19 cellular contexts compared by ENCODE assay signal in genomic region chr14:47919334-47919846, GRCh38.
"Had no signal": no experiment of that assay in that cellular context is flagged by ENCODE, and none has a peak within 500 bp of the region (broad histone marks: within the 10 kb centered on the region; RNA-seq: fewer than 3 reads in every experiment).

No MANE protein-coding gene starts in this region.

- H3K36me3 Mint-ChIP-seq: naive B cell had no signal

- ATAC-seq: foreskin keratinocyte; gastroesophageal sphincter; heart right ventricle; left colon; sciatic nerve; stimulated activated naive CD8-positive, alpha-beta T cell treated with anti-CD3 and anti-CD28 coated beads, Interleukin-15, Interleukin-2, amounts not matched to agents 100 U/mL and 50 U/mL, for 24 hours had no signal

- DNase-seq: central memory CD4-positive, alpha-beta T cell; dorsolateral prefrontal cortex; effector CD4-positive, alpha-beta T cell; foreskin keratinocyte; heart right ventricle; hippocampal formation; kidney glomerular epithelial cell; left colon; left ventricle myocardium inferior; mammary epithelial cell; naive B cell; stimulated activated CD4-positive, alpha-beta T cell treated with anti-CD3 and anti-CD28 coated beads, Interleukin-12 subunit alpha, Interleukin-12 subunit beta, amount 100 ng/mL, for 4 hours; stimulated activated CD4-positive, alpha-beta T cell treated with anti-CD3 and anti-CD28 coated beads, Interleukin-1b, Interleukin-23, amount 100 ng/mL, for 48 hours; stimulated activated CD4-positive, alpha-beta T cell treated with anti-CD3 and anti-CD28 coated beads, Interleukin-4, amount 100 ng/mL, for 1 hour; stimulated activated CD8-positive, alpha-beta memory T cell treated with anti-CD3 and anti-CD28 coated beads, Interleukin-4, amount 100 ng/mL, for 48 hours; stimulated activated naive CD8-positive, alpha-beta T cell treated with anti-CD3 and anti-CD28 coated beads, Interleukin-15, Interleukin-2, amounts not matched to agents 100 U/mL and 50 U/mL, for 24 hours; substantia nigra had no signal
